In genomic region chr15:44718927-44719292, GRCh38 we compare ENCODE assay signal across 1 cellular context.
TF ChIP-seq lines count a peak whose summit lies in the region.

No MANE protein-coding gene starts in this region.

TF ChIP-seq in GM12878, 131 proteins besides CTCF, POLR2A, EP300 and RAD21:
- TF ChIP-seq TARDBP (IDR thresholded peaks at IDR 0.05; ENCODE audit: borderline replicate concordance): no peak
- no peak for TF ChIP-seq IRF4 (IDR thresholded peaks at IDR 0.05; ENCODE audit: low read depth, low read length)
- TF ChIP-seq TCF3 (IDR thresholded peaks at IDR 0.05; ENCODE audit: borderline replicate concordance, insufficient read depth, low read depth, low read length): no peak
- no peak for TF ChIP-seq KDM1A (IDR thresholded peaks at IDR 0.05; ENCODE audit: borderline replicate concordance)
